Comparison of ENCODE assay signal across 8 cellular contexts in genomic region chr4:3387154-3387942, GRCh38. TPM values are rescaled to one million over a fixed set of nuclear protein-coding genes. Genes with fewer than 3 reads are reported as not detected.
DNase-seq lines count a peak whose midpoint lies in the region; ATAC-seq and TF ChIP-seq lines count a peak whose summit lies in the region.

No MANE protein-coding gene starts in this region.

- H3K9me3 Mint-ChIP-seq in activated T-helper 1 cell treated with anti-CD3 and anti-CD28 coated beads, Interleukin-12 subunit alpha, Interleukin-12 subunit beta, Interleukin-2, Interleukin-4 antibody, amounts not matched to agents 30 ng/mL and 10 ng/mL and 1 ng/mL, durations not matched to agents 14 hours and 24 hours and 36 hours: peaks cover 5% of the 10 kb centered on the region

- peak overlapping the region; percentile 88 for H3K27ac ChIP-seq in brain microvascular endothelial cell

- peak overlapping the region; percentile 22 for H3K4me3 ChIP-seq in brain microvascular endothelial cell (ENCODE audit: low read depth, low read length)

- peaks cover 12% of the 10 kb centered on the region for H3K4me1 Mint-ChIP-seq in activated T-helper 1 cell treated with anti-CD3 and anti-CD28 coated beads, Interleukin-12 subunit alpha, Interleukin-12 subunit beta, Interleukin-2, Interleukin-4 antibody, amounts not matched to agents 30 ng/mL and 10 ng/mL and 1 ng/mL, durations not matched to agents 14 hours and 24 hours and 36 hours (ENCODE audit: low read depth)

- no peak for DNase-seq in brain microvascular endothelial cell
- DNase-seq in posterior vena cava (ENCODE audit: low spot score): peak; percentile 77
- DNase-seq in activated CD8-positive, alpha-beta memory T cell treated with anti-CD3 and anti-CD28 coated beads for 24 hours: no peak
- no peak for DNase-seq in NCI-H774 (lab: John Stamatoyannopoulos, UW)
- no peak for DNase-seq in COLO668 (lab: John Stamatoyannopoulos, UW; ENCODE audit: unreplicated experiment)
- no peak for DNase-seq in activated T-helper 1 cell treated with anti-CD3 and anti-CD28 coated beads, Interleukin-12 subunit alpha, Interleukin-12 subunit beta, Interleukin-2, Interleukin-4 antibody, amounts not matched to agents 30 ng/mL and 10 ng/mL and 1 ng/mL, durations not matched to agents 14 hours and 24 hours and 36 hours (ENCODE audit: low spot score)

- H3K36me3 Mint-ChIP-seq in activated T-helper 1 cell treated with anti-CD3 and anti-CD28 coated beads, Interleukin-12 subunit alpha, Interleukin-12 subunit beta, Interleukin-2, Interleukin-4 antibody, amounts not matched to agents 30 ng/mL and 10 ng/mL and 1 ng/mL, durations not matched to agents 14 hours and 24 hours and 36 hours (ENCODE audit: low read depth): no peaks in the 10 kb centered on the region

- in situ Hi-C loops in brain microvascular endothelial cell (cut with HindIII; ENCODE audit: low pct_ligation_motif_present, low sequenced_read_pairs): no loop called here

- H3K27me3 ChIP-seq in brain microvascular endothelial cell (replicated peaks): no peaks in the 10 kb centered on the region

- TF ChIP-seq POLR2A in GM19193 (IDR thresholded peaks at IDR 0.05; ENCODE audit: extremely low read depth, insufficient read depth, insufficient read length): peak; percentile 46

- no peak for TF ChIP-seq CTCF in brain microvascular endothelial cell (IDR thresholded peaks at IDR 0.05; ENCODE audit: low read depth, low read length, missing control alignments)

- H3K36me3 ChIP-seq in brain microvascular endothelial cell (replicated peaks): no peaks in the 10 kb centered on the region

- H3K4me3 Mint-ChIP-seq in activated T-helper 1 cell treated with anti-CD3 and anti-CD28 coated beads, Interleukin-12 subunit alpha, Interleukin-12 subunit beta, Interleukin-2, Interleukin-4 antibody, amounts not matched to agents 30 ng/mL and 10 ng/mL and 1 ng/mL, durations not matched to agents 14 hours and 24 hours and 36 hours: no peak overlapping the region

- intact Hi-C loops in posterior vena cava (cut with DNase I): no loop called here
- intact Hi-C loops in activated T-helper 1 cell treated with anti-CD3 and anti-CD28 coated beads, Interleukin-12 subunit alpha, Interleukin-12 subunit beta, Interleukin-2, Interleukin-4 antibody, amounts not matched to agents 30 ng/mL and 10 ng/mL and 1 ng/mL, durations not matched to agents 14 hours and 24 hours and 36 hours (cut with micrococcal nuclease): no loop called here

- ATAC-seq in HG03196 (IDR thresholded peaks at IDR 0.05; ENCODE audit: unreplicated experiment): peak; percentile 35

- peaks cover 20% of the 10 kb centered on the region for H3K27me3 Mint-ChIP-seq in activated T-helper 1 cell treated with anti-CD3 and anti-CD28 coated beads, Interleukin-12 subunit alpha, Interleukin-12 subunit beta, Interleukin-2, Interleukin-4 antibody, amounts not matched to agents 30 ng/mL and 10 ng/mL and 1 ng/mL, durations not matched to agents 14 hours and 24 hours and 36 hours (ENCODE audit: insufficient read depth)

- H3K27ac Mint-ChIP-seq in activated T-helper 1 cell treated with anti-CD3 and anti-CD28 coated beads, Interleukin-12 subunit alpha, Interleukin-12 subunit beta, Interleukin-2, Interleukin-4 antibody, amounts not matched to agents 30 ng/mL and 10 ng/mL and 1 ng/mL, durations not matched to agents 14 hours and 24 hours and 36 hours: no peak overlapping the region

RNA-seq across cellular contexts. Expression of gene HGFAC, which starts 54.4 kb away (rescaled TPM):
- total RNA-seq in posterior vena cava: under 1 TPM in 1 of 2 donors, not detected in 1; 0.24 TPM
- not detected in 2 replicates for total RNA-seq in activated T-helper 1 cell treated with anti-CD3 and anti-CD28 coated beads, Interleukin-12 subunit alpha, Interleukin-12 subunit beta, Interleukin-2, Interleukin-4 antibody, amounts not matched to agents 30 ng/mL and 10 ng/mL and 1 ng/mL, durations not matched to agents 14 hours and 24 hours and 36 hours
